In the genomic region with DNA sequence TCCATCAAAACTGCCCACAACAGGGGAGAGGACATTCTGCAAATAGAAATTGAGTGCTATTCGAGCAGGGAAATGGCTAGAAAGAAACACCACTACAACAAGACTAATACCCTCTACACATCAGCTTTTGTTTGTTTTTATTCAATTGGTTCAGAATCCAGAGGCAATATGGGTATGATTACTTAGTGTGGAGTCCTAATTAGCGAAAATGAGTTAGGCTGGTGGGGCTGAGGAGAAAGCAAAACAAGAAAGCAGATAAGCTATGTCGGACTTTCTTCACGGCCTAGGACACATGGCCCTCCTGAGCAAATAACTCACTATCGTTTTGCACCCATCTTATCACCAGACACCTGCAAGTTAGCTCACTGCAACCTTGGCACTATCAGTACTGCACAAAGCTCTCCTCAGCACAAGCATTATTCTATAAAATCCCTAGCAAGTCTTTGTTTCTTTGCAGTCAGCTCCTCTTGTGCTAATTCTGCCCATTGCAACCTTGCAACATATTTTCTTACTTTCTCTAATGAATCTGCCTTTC, we compare ENCODE assay signal across 1 cellular context.
TF ChIP-seq lines count a peak whose summit lies in the region.

No MANE protein-coding gene starts in this region.

TF ChIP-seq in K562, 482 proteins besides CTCF, POLR2A, EP300 and RAD21 (continued from another document and continues in another):
- TF ChIP-seq, protein P1, sequence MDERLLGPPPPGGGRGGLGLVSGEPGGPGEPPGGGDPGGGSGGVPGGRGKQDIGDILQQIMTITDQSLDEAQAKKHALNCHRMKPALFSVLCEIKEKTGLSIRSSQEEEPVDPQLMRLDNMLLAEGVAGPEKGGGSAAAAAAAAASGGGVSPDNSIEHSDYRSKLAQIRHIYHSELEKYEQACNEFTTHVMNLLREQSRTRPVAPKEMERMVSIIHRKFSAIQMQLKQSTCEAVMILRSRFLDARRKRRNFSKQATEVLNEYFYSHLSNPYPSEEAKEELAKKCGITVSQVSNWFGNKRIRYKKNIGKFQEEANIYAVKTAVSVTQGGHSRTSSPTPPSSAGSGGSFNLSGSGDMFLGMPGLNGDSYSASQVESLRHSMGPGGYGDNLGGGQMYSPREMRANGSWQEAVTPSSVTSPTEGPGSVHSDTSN (CRISPR knock-in tag; IDR thresholded peaks at IDR 0.05; ENCODE audit: low read depth) = no peak
- TF ChIP-seq, protein P1 (tag; conservative IDR thresholded peaks at IDR 0.05; ENCODE audit: low read depth) = no peak
- TF ChIP-seq, protein P2, sequence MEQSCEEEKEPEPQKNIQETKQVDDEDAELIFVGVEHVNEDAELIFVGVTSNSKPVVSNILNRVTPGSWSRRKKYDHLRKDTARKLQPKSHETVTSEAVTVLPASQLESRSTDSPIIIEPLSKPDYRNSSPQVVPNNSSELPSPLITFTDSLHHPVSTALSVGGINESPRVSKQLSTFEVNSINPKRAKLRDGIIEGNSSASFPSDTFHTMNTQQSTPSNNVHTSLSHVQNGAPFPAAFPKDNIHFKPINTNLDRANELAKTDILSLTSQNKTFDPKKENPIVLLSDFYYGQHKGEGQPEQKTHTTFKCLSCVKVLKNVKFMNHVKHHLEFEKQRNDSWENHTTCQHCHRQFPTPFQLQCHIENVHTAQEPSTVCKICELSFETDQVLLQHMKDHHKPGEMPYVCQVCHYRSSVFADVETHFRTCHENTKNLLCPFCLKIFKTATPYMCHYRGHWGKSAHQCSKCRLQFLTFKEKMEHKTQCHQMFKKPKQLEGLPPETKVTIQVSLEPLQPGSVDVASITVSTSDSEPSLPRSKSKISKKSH (CRISPR knock-in tag; IDR thresholded peaks at IDR 0.05) = no peak
- TF ChIP-seq NCOR1 (IDR thresholded peaks at IDR 0.05) (peak; percentile 85), MLLT1 (IDR thresholded peaks at IDR 0.05) (0 out of 4 replicates have a peak, but pooled peaks of 1 of the 2 experiments have one; percentile 26), HLTF (IDR thresholded peaks at IDR 0.05) (no peak), ATF1 (CRISPR knock-in tag; IDR thresholded peaks at IDR 0.05) (no peak), ATF1 (tag; IDR thresholded peaks at IDR 0.05) (no peak), NELFE (IDR thresholded peaks at IDR 0.05; ENCODE audit: insufficient read depth, insufficient read length) (no peak), ADNP (tag; IDR thresholded peaks at IDR 0.05) (no peak), POLR2AphosphoS2 (IDR thresholded peaks at IDR 0.05; ENCODE audit: low read length) (no peak), POLR2AphosphoS5 (IDR thresholded peaks at IDR 0.05; ENCODE audit: control insufficient read depth, insufficient read depth, low read depth, low read length) (peak; percentile 75; the same call in 1 of the 2 replicates), ZNF79 (CRISPR knock-in tag; IDR thresholded peaks at IDR 0.05; ENCODE audit: low read depth) (no peak), FOXA3 (CRISPR knock-in tag; conservative IDR thresholded peaks at IDR 0.05 in 1 of 2, IDR thresholded peaks at IDR 0.05 in 1 of 2) (peak; percentile 89 to 91), SMAD4 (CRISPR knock-in tag; conservative IDR thresholded peaks at IDR 0.05) (peak; percentile 73; the same call in 1 of the 2 replicates), DPF2 (IDR thresholded peaks at IDR 0.05) (peak; percentile 88), MYC (IDR thresholded peaks at IDR 0.05; ENCODE audit: low read depth, low read length) (peak; percentile 63), MYC (CRISPR knock-in tag; IDR thresholded peaks at IDR 0.05; ENCODE audit: borderline replicate concordance, low read depth) (no peak), ZEB2 (IDR thresholded peaks at IDR 0.05) (peak; percentile 91), RNF2 (IDR thresholded peaks at IDR 0.05) (no peak), U2AF2 (optimal IDR thresholded peaks at IDR 0.05; ENCODE audit: low read depth, low read length) (no peak), SOX6 (IDR thresholded peaks at IDR 0.05) (peak; percentile 96), VEZF1 (CRISPR knock-in tag; IDR thresholded peaks at IDR 0.05) (no peak), GATA2 (CRISPR knock-in tag; IDR thresholded peaks at IDR 0.05) (no peak; the same call in 1 of the 2 replicates), ATF4 (CRISPR knock-in tag; IDR thresholded peaks at IDR 0.05) (no peak), FOXK2 (conservative IDR thresholded peaks at IDR 0.05 in 1 of 2, IDR thresholded peaks at IDR 0.05 in 1 of 2; ENCODE audit: low read depth in 2 of 2) (0 out of 4 replicates have a peak, but pooled peaks of 1 of the 2 experiments have one; percentile 33), TBL1XR1 (IDR thresholded peaks at IDR 0.05; ENCODE audit: low read length in 2 of 2) (peak in 1 of 2 experiments; percentile 66; a peak in 1 of 4 replicates), ZC3H11A (IDR thresholded peaks at IDR 0.05; ENCODE audit: low read depth, low read length) (no peak), PML (IDR thresholded peaks at IDR 0.05; ENCODE audit: low read length) (peak; percentile 69), BACH1 (tag; IDR thresholded peaks at IDR 0.05) (no peak), TRIM24 (IDR thresholded peaks at IDR 0.05) (peak; percentile 58 to 69; a peak in 3 of 4 replicates), SAFB (IDR thresholded peaks at IDR 0.05; ENCODE audit: borderline replicate concordance, low read depth, low read length) (no peak), SNRNP70 (optimal IDR thresholded peaks at IDR 0.05; ENCODE audit: low read depth, low read length) (no peak), TAL1 (IDR thresholded peaks at IDR 0.05) (peak; percentile 91), KDM4B (IDR thresholded peaks at IDR 0.05; ENCODE audit: borderline replicate concordance in 2 of 2, low read depth in 1 of 2) (no peak), SMARCE1 (IDR thresholded peaks at IDR 0.05) (peak; percentile 78), POLR3G (IDR thresholded peaks at IDR 0.05; ENCODE audit: extremely low read depth, insufficient read length, insufficient replicate concordance) (no peak), NFRKB (IDR thresholded peaks at IDR 0.05; ENCODE audit: low read depth) (no peak), ARHGAP35 (IDR thresholded peaks at IDR 0.05; ENCODE audit: partially characterized antibody) (no peak), MCM5 (IDR thresholded peaks at IDR 0.05; ENCODE audit: low read depth) (no peak), BCLAF1 (IDR thresholded peaks at IDR 0.05; ENCODE audit: borderline replicate concordance in 1 of 2, control insufficient read depth in 1 of 2, low read depth in 2 of 2, low read length in 1 of 2) (no peak), ZBTB7A (IDR thresholded peaks at IDR 0.05; ENCODE audit: borderline replicate concordance, control insufficient read depth, low read depth, low read length) (no peak), HDAC3 (IDR thresholded peaks at IDR 0.05; ENCODE audit: borderline replicate concordance, partially characterized antibody) (peak; percentile 37), FOS (IDR thresholded peaks at IDR 0.05; ENCODE audit: extremely low read depth, insufficient read length) (no peak), ZNF232 (CRISPR knock-in tag; IDR thresholded peaks at IDR 0.05) (no peak), ZNF311 (CRISPR knock-in tag; IDR thresholded peaks at IDR 0.05) (no peak), JUND (IDR thresholded peaks at IDR 0.05; ENCODE audit: borderline replicate concordance, low read depth, low read length) (0 out of 2 replicates have a peak, but pooled peaks have one; percentile 30), JUND (tag; IDR thresholded peaks at IDR 0.05; ENCODE audit: borderline replicate concordance, low read depth, low read length) (peak; percentile 47; the same call in 1 of the 3 replicates)
- TF ChIP-seq, protein P3, sequence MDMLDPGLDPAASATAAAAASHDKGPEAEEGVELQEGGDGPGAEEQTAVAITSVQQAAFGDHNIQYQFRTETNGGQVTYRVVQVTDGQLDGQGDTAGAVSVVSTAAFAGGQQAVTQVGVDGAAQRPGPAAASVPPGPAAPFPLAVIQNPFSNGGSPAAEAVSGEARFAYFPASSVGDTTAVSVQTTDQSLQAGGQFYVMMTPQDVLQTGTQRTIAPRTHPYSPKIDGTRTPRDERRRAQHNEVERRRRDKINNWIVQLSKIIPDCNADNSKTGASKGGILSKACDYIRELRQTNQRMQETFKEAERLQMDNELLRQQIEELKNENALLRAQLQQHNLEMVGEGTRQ (CRISPR knock-in tag; IDR thresholded peaks at IDR 0.05) = no peak
- TF ChIP-seq, protein P4, sequence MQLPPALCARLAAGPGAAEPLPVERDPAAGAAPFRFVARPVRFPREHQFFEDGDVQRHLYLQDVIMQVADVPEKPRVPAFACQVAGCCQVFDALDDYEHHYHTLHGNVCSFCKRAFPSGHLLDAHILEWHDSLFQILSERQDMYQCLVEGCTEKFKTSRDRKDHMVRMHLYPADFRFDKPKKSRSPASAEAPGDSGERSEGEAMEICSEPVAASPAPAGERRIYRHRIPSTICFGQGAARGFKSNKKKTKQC (CRISPR knock-in tag; IDR thresholded peaks at IDR 0.05) = no peak
- TF ChIP-seq, protein P5, sequence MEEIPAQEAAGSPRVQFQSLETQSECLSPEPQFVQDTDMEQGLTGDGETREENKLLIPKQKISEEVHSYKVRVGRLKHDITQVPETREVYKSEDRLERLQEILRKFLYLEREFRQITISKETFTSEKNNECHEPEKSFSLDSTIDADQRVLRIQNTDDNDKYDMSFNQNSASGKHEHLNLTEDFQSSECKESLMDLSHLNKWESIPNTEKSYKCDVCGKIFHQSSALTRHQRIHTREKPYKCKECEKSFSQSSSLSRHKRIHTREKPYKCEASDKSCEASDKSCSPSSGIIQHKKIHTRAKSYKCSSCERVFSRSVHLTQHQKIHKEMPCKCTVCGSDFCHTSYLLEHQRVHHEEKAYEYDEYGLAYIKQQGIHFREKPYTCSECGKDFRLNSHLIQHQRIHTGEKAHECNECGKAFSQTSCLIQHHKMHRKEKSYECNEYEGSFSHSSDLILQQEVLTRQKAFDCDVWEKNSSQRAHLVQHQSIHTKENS (CRISPR knock-in tag; IDR thresholded peaks at IDR 0.05) = no peak
- TF ChIP-seq, protein P6, sequence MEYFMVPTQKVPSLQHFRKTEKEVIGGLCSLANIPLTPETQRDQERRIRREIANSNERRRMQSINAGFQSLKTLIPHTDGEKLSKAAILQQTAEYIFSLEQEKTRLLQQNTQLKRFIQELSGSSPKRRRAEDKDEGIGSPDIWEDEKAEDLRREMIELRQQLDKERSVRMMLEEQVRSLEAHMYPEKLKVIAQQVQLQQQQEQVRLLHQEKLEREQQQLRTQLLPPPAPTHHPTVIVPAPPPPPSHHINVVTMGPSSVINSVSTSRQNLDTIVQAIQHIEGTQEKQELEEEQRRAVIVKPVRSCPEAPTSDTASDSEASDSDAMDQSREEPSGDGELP (CRISPR knock-in tag; IDR thresholded peaks at IDR 0.05; ENCODE audit: borderline replicate concordance) = no peak
